ENCODE assay signal across 19 cellular contexts in genomic region chr3:194346621-194347020, GRCh38. TPM values are rescaled to one million over a fixed set of nuclear protein-coding genes. Genes with fewer than 3 reads are reported as not detected.
"Had no signal": no experiment of that assay in that cellular context is flagged by ENCODE, and none has a peak within 500 bp of the region (broad histone marks: within the 10 kb centered on the region; RNA-seq: fewer than 3 reads in every experiment).

No MANE protein-coding gene starts in this region.

- H3K4me1 ChIP-seq: breast epithelium had no signal

- H3K9me3 ChIP-seq: breast epithelium had no signal

- FAIRE-seq: endothelial cell of umbilical vein, kidney, small intestine had no signal

- DNase-seq: activated CD4-positive, alpha-beta memory T cell treated with anti-CD3 and anti-CD28 coated beads, Interleukin-2, amount 10 ng/mL, durations not matched to agents 7 days and 5 days; activated CD4-positive, alpha-beta T cell treated with anti-CD3 and anti-CD28 coated beads for 36 hours; anterior cingulate cortex; naive B cell; nucleus accumbens; right cardiac atrium; small intestine; T-cell; WERI-Rb-1 had no signal

- ATAC-seq: activated CD4-positive, alpha-beta T cell treated with anti-CD3 and anti-CD28 coated beads for 36 hours; right cardiac atrium; T-cell had no signal

- H3K4me1 Mint-ChIP-seq: activated CD4-positive, alpha-beta memory T cell treated with anti-CD3 and anti-CD28 coated beads, Interleukin-2, amount 10 ng/mL, durations not matched to agents 7 days and 5 days; activated CD4-positive, alpha-beta T cell treated with anti-CD3 and anti-CD28 coated beads for 36 hours had no signal

- H3K36me3 ChIP-seq: breast epithelium, WERI-Rb-1 had no signal

- H3K27me3 ChIP-seq: breast epithelium had no signal

- H3K4me3 Mint-ChIP-seq: activated CD4-positive, alpha-beta memory T cell treated with anti-CD3 and anti-CD28 coated beads, Interleukin-2, amount 10 ng/mL, durations not matched to agents 7 days and 5 days; activated CD4-positive, alpha-beta T cell treated with anti-CD3 and anti-CD28 coated beads for 36 hours; mesothelial cell of epicardium; naive B cell; T-cell; type B pancreatic cell had no signal

- H3K27ac Mint-ChIP-seq: activated CD4-positive, alpha-beta memory T cell treated with anti-CD3 and anti-CD28 coated beads, Interleukin-2, amount 10 ng/mL, durations not matched to agents 7 days and 5 days; activated CD4-positive, alpha-beta T cell treated with anti-CD3 and anti-CD28 coated beads for 36 hours; activated naive CD4-positive, alpha-beta T cell treated with anti-CD3 and anti-CD28 coated beads, Interleukin-2, amount 50 U/mL, for 72 hours; mesothelial cell of epicardium; progenitor cell of endocrine pancreas; T-cell; type B pancreatic cell had no signal

- H3K27ac ChIP-seq: breast epithelium, SK-N-MC, WERI-Rb-1 had no signal

- H3K36me3 Mint-ChIP-seq: activated naive CD4-positive, alpha-beta T cell treated with anti-CD3 and anti-CD28 coated beads, Interleukin-2, amount 50 U/mL, for 72 hours; mesothelial cell of epicardium; naive B cell; T-cell; type B pancreatic cell had no signal

- H3K4me3 ChIP-seq: breast epithelium, SK-N-MC had no signal

- H3K9me3 Mint-ChIP-seq: activated CD4-positive, alpha-beta memory T cell treated with anti-CD3 and anti-CD28 coated beads, Interleukin-2, amount 10 ng/mL, durations not matched to agents 7 days and 5 days; activated naive CD4-positive, alpha-beta T cell treated with anti-CD3 and anti-CD28 coated beads, Interleukin-2, amount 50 U/mL, for 72 hours; mesothelial cell of epicardium; naive B cell; T-cell; type B pancreatic cell had no signal

RNA-seq across cellular contexts. Expression of gene CPN2, which starts 4.5 kb away (rescaled TPM):
- total RNA-seq: activated CD4-positive, alpha-beta memory T cell treated with anti-CD3 and anti-CD28 coated beads, Interleukin-2, amount 10 ng/mL, durations not matched to agents 7 days and 5 days; activated CD4-positive, alpha-beta T cell treated with anti-CD3 and anti-CD28 coated beads for 36 hours; activated naive CD4-positive, alpha-beta T cell treated with anti-CD3 and anti-CD28 coated beads, Interleukin-2, amount 50 U/mL, for 72 hours; endothelial cell of umbilical vein; fibroblast of lung; mesothelial cell of epicardium; progenitor cell of endocrine pancreas; right cardiac atrium had no signal
- polyA plus RNA-seq: endothelial cell of umbilical vein, fibroblast of lung, small intestine had no signal

RNA-seq across cellular contexts. Expression of gene LRRC15, which starts 22.9 kb away (rescaled TPM):
- total RNA-seq: activated CD4-positive, alpha-beta memory T cell treated with anti-CD3 and anti-CD28 coated beads, Interleukin-2, amount 10 ng/mL, durations not matched to agents 7 days and 5 days; activated naive CD4-positive, alpha-beta T cell treated with anti-CD3 and anti-CD28 coated beads, Interleukin-2, amount 50 U/mL, for 72 hours; endothelial cell of umbilical vein; mesothelial cell of epicardium; progenitor cell of endocrine pancreas; T-cell had no signal
- polyA plus RNA-seq: endothelial cell of umbilical vein had no signal

RNA-seq across cellular contexts. Expression of gene GP5, which starts 52.4 kb away (rescaled TPM):
- total RNA-seq: right cardiac atrium, subcutaneous adipose tissue had no signal
